Comparison of ENCODE assay signal across 8 cellular contexts in the genomic region with DNA sequence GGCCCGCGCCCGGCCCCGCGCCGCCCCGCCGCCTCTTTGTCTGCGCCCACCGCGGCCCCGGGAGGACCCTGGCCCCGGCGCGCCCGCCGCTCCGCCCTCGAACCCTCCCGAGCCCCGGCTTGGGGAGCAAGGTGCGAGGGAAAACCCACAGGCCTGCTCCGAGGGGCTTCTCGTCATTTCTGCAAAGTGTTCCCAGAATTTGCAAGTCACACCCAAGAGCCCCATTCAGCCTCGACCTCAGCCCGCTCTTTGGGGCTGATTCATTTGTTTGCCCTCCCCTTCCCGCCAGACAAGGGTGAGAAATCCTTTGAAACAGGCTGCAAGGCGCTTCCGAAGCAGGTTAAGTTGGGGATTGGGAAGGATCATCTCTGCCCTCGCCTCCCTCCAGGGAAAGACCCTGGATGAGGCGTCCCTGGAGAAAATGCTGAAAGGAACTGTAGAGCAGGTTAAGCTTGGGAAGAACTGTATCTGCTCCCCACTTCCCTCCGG. TPM values are rescaled to one million over a fixed set of nuclear protein-coding genes. Genes with fewer than 3 reads are reported as not detected.
A peak's percentile ranks its signal among the peaks of the same experiment; 100 is the strongest.
DNase-seq lines count a peak whose midpoint lies in the region; ATAC-seq and TF ChIP-seq lines count a peak whose summit lies in the region.

No MANE protein-coding gene starts in this region.

- no peaks in the 10 kb centered on the region for H3K9me3 ChIP-seq in T-helper 17 cell (ENCODE audit: control insufficient read depth, low read length, poor library complexity, severe bottlenecking)
- no peaks in the 10 kb centered on the region for H3K9me3 ChIP-seq in right lobe of liver

- TF ChIP-seq POLR2A in right lobe of liver (IDR thresholded peaks at IDR 0.05) = no peak

- H3K27ac ChIP-seq in right lobe of liver = peak overlapping the region; percentile 15 to 98 (median 64)

- no peaks in the 10 kb centered on the region for H3K27me3 Mint-ChIP-seq in T-helper 17 cell

- H3K4me3 Mint-ChIP-seq in T-helper 17 cell = peak overlapping the region; percentile 93

- TF ChIP-seq CTCF in cardiac fibroblast (IDR thresholded peaks at IDR 0.05; ENCODE audit: low read depth, low read length) (no peak), right lobe of liver (IDR thresholded peaks at IDR 0.05) (no peak)

- peaks cover 0 to 38% (median 15%) of the 10 kb centered on the region in 4 donors for H3K4me1 ChIP-seq in right lobe of liver

- peaks cover 21% of the 10 kb centered on the region for H3K4me1 Mint-ChIP-seq in T-helper 17 cell

- no peaks in the 10 kb centered on the region for H3K27me3 ChIP-seq in right lobe of liver

- DNase-seq in ELR (ENCODE audit: low read depth) = peak; percentile 81
- DNase-seq in T-helper 17 cell = peak in 1 of 3 donors; percentile 14
- peak; percentile 45 to 76 for DNase-seq in cardiac fibroblast (ENCODE audit: low read depth in 2 of 2)
- DNase-seq in right lobe of liver = peak in 1 of 3 donors; percentile 56
- DNase-seq in stimulated activated CD8-positive, alpha-beta memory T cell treated with anti-CD3 and anti-CD28 coated beads, Interleukin-15, amount 100 ng/mL, for 48 hours (ENCODE audit: low read depth in 2 of 2) = peak; percentile 27 to 53
- DNase-seq in NCI-H2107 treated with DMSO at 0.1 percent for 48 hours (lab: John Stamatoyannopoulos, UW; ENCODE audit: unreplicated experiment) = no peak

- H3K36me3 Mint-ChIP-seq in T-helper 17 cell (ENCODE audit: low read depth) = peaks cover 1% of the 10 kb centered on the region

- H3K4me3 ChIP-seq in cardiac fibroblast (replicated peaks in 1 of 2; ENCODE audit: low read depth in 2 of 2, low read length in 2 of 2) (peak overlapping the region; percentile 56 to 59), right lobe of liver (peak overlapping the region; percentile 44 to 89 (median 56))

- intact Hi-C loops in right lobe of liver (cut with DNase I) = no loop called here

- ATAC-seq in HG03342 (IDR thresholded peaks at IDR 0.05; ENCODE audit: unreplicated experiment) (peak; percentile 2), T-helper 17 cell (peak; percentile 4), right lobe of liver (peak in 2 of 4 donors; percentile 1 to 24), HG03108 (IDR thresholded peaks at IDR 0.05; ENCODE audit: unreplicated experiment) (no peak)

- WGBS in right lobe of liver (ENCODE audit: insufficient coverage, low coverage, low lambda C conversion rate, missing lambda C conversion rate) = 0% methylated on average over 11 of the region's 32 CpGs

- no peaks in the 10 kb centered on the region for H3K36me3 ChIP-seq in right lobe of liver

- peak overlapping the region; percentile 74 for H3K27ac Mint-ChIP-seq in T-helper 17 cell

RNA-seq across cellular contexts. Expression of a gene that starts 0.3 kb away (rescaled TPM):
- total RNA-seq in T-helper 17 cell (10 to 100 TPM; 72.4 to 81.1 TPM), right lobe of liver (10 to 100 TPM; 35.4 to 63.4 (median 43.1) TPM)
